In genomic region chr3:172218350-172219323, GRCh38 we compare ENCODE assay signal across 11 cellular contexts.
A peak's percentile ranks its signal among the peaks of the same experiment; 100 is the strongest.
DNase-seq lines count a peak whose midpoint lies in the region; ATAC-seq and TF ChIP-seq lines count a peak whose summit lies in the region.
"Had no signal": no experiment of that assay in that cellular context is flagged by ENCODE, and none has a peak within 500 bp of the region (broad histone marks: within the 10 kb centered on the region; RNA-seq: fewer than 3 reads in every experiment).

No MANE protein-coding gene starts in this region.

- no peak overlapping the region for H3K4me3 Mint-ChIP-seq in endothelial cell (ENCODE audit: unreplicated experiment)
- H3K4me3 Mint-ChIP-seq: stimulated activated memory B cell treated with anti-CD40 and anti-IgM and Interleukin-4, amounts not matched to agents 10 μg/mL and 1 μg/mL and 100 μg/mL, for 72 hours had no signal

- no peak overlapping the region for H3K4me3 ChIP-seq in LNCaP clone FGC (ENCODE audit: low read depth, low read length)
- H3K4me3 ChIP-seq: colonic mucosa had no signal

- TF ChIP-seq CTCF in LNCaP clone FGC (IDR thresholded peaks at IDR 0.05; ENCODE audit: control insufficient read depth, extremely low read depth, insufficient read depth), result no peak
- TF ChIP-seq CTCF in endothelial cell (IDR thresholded peaks at IDR 0.05; ENCODE audit: unreplicated experiment), result no peak

- DNase-seq in NOMO-1 treated with DMSO at 0.1 percent for 48 hours (lab: John Stamatoyannopoulos, UW; ENCODE audit: unreplicated experiment), result peak; percentile 18
- DNase-seq in NOMO-1 treated with dmso at 0.1 percent for 144 hours (lab: John Stamatoyannopoulos, UW; ENCODE audit: unreplicated experiment), result no peak
- DNase-seq in LNCaP clone FGC (ENCODE audit: low read depth), result peak; percentile 45
- DNase-seq in endothelial cell (ENCODE audit: low spot score), result no peak
- DNase-seq in smooth muscle cell of the brain vasculature (ENCODE audit: low read depth, low spot score), result peak; percentile 26
- DNase-seq in NCI-H1436 treated with DMSO at 0.1 percent for 48 hours (lab: John Stamatoyannopoulos, UW), result no peak
- no peak for DNase-seq in hypothalamus (lab: John Stamatoyannopoulos, UW)
- DNase-seq: colonic mucosa, head of caudate nucleus had no signal

- peaks cover 6% of the 10 kb centered on the region for H3K27me3 Mint-ChIP-seq in endothelial cell (ENCODE audit: unreplicated experiment)
- H3K27me3 Mint-ChIP-seq: stimulated activated memory B cell treated with anti-CD40 and anti-IgM and Interleukin-4, amounts not matched to agents 10 μg/mL and 1 μg/mL and 100 μg/mL, for 72 hours had no signal

- H3K9me3 Mint-ChIP-seq in endothelial cell (ENCODE audit: unreplicated experiment), result no peaks in the 10 kb centered on the region
- H3K9me3 Mint-ChIP-seq: stimulated activated memory B cell treated with anti-CD40 and anti-IgM and Interleukin-4, amounts not matched to agents 10 μg/mL and 1 μg/mL and 100 μg/mL, for 72 hours had no signal

- H3K36me3 Mint-ChIP-seq in endothelial cell (ENCODE audit: low read depth, unreplicated experiment), result peaks cover 4% of the 10 kb centered on the region

- ATAC-seq in GM18505 (IDR thresholded peaks at IDR 0.05; ENCODE audit: unreplicated experiment), result no peak
- ATAC-seq: stimulated activated memory B cell treated with anti-CD40 and anti-IgM and Interleukin-4, amounts not matched to agents 10 μg/mL and 1 μg/mL and 100 μg/mL, for 72 hours had no signal

- H3K27ac Mint-ChIP-seq in endothelial cell (ENCODE audit: unreplicated experiment), result peak overlapping the region; percentile 28
- H3K27ac Mint-ChIP-seq: stimulated activated memory B cell treated with anti-CD40 and anti-IgM and Interleukin-4, amounts not matched to agents 10 μg/mL and 1 μg/mL and 100 μg/mL, for 72 hours had no signal

- no peak for TF ChIP-seq POLR2A in GM18505 (IDR thresholded peaks at IDR 0.05; ENCODE audit: borderline replicate concordance, extremely low read depth, insufficient read depth, insufficient read length)

- peaks cover 26% of the 10 kb centered on the region for H3K4me1 Mint-ChIP-seq in endothelial cell (ENCODE audit: unreplicated experiment)
- H3K4me1 Mint-ChIP-seq: stimulated activated memory B cell treated with anti-CD40 and anti-IgM and Interleukin-4, amounts not matched to agents 10 μg/mL and 1 μg/mL and 100 μg/mL, for 72 hours had no signal

Comparison
In these comparisons a context has a peak if more than half of its experiments do, and no peak if none do; other contexts are left out.
1. DNase-seq: peak in NOMO-1 treated with DMSO at 0.1 percent for 48 hours (single experiment), LNCaP clone FGC (single experiment) and smooth muscle cell of the brain vasculature (single experiment); none in NOMO-1 treated with dmso at 0.1 percent for 144 hours (single experiment), endothelial cell (single experiment), NCI-H1436 treated with DMSO at 0.1 percent for 48 hours (single experiment) and hypothalamus (0 of 51).